ENCODE assay signal across 1 cellular context in the genomic region with DNA sequence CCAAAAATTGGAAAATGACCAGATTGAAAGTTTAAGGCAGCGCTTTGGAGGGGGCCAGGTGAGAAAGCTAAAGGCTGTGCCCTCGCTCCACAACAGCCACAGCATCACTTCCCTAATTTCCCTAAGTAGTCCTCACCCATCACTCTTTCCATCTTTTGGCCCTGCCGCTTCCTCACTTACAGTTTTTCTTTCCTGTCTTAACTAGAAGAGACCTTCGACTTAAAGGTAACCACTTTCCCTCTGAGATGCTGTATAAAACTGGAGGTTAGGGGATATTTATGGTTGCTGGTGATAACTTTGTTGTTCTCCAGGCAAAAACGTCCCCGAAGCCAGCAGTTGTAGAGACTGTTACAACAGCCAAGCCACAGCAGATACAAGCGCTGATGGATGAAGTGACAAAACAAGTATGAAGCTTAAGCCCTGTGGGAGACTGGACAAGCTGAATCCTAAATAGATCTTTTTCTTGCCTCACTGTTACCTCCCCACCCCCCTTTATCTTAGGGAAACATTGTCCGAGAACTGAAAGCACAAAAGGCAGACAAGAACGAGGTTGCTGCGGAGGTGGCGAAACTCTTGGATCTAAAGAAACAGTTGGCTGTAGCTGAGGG.
TF ChIP-seq lines count a peak whose summit lies in the region.

No MANE protein-coding gene starts in this region.

TF ChIP-seq in GM12891, 5 proteins besides CTCF, POLR2A, EP300 and RAD21:
- TF ChIP-seq SPI1 (IDR thresholded peaks at IDR 0.05; ENCODE audit: low read depth, low read length) (peak; percentile 35), TAF1 (IDR thresholded peaks at IDR 0.05; ENCODE audit: low read depth, low read length) (no peak)
